Comparison of ENCODE assay signal across 2 cellular contexts in genomic region chrX:71954458-71954857, GRCh38.
TF ChIP-seq lines count a peak whose summit lies in the region.

No MANE protein-coding gene starts in this region.

TF ChIP-seq in liver, 16 proteins besides CTCF, POLR2A, EP300 and RAD21:
- TF ChIP-seq ZBTB33 (IDR thresholded peaks at IDR 0.05), result no peak
- TF ChIP-seq NR2F2 (IDR thresholded peaks at IDR 0.05), result peak; percentile 95
- TF ChIP-seq JUND (IDR thresholded peaks at IDR 0.05), result no peak
- TF ChIP-seq RXRA (IDR thresholded peaks at IDR 0.05), result no peak
- TF ChIP-seq MAX (IDR thresholded peaks at IDR 0.05), result no peak

TF ChIP-seq in HepG2, 621 proteins besides CTCF, POLR2A, EP300 and RAD21 (continued from another document):
- TF ChIP-seq ZNF574 (CRISPR knock-in tag; IDR thresholded peaks at IDR 0.05), result no peak
- TF ChIP-seq SRSF4 (IDR thresholded peaks at IDR 0.05; ENCODE audit: low read depth, low read length, poor library complexity, severe bottlenecking), result no peak
- no peak for TF ChIP-seq HNF4A (CRISPR knock-in tag; IDR thresholded peaks at IDR 0.05)
- TF ChIP-seq ZMAT5 (CRISPR knock-in tag; IDR thresholded peaks at IDR 0.05; ENCODE audit: borderline replicate concordance, low read depth), result no peak
- no peak for TF ChIP-seq MEIS2 (CRISPR knock-in tag; IDR thresholded peaks at IDR 0.05)
- TF ChIP-seq TRIM24 (CRISPR knock-in tag; IDR thresholded peaks at IDR 0.05), result no peak
- no peak for TF ChIP-seq ZKSCAN1 (IDR thresholded peaks at IDR 0.05; ENCODE audit: low read length)
- TF ChIP-seq LCORL (IDR thresholded peaks at IDR 0.05), result no peak
- no peak for TF ChIP-seq LCORL (CRISPR knock-in tag; IDR thresholded peaks at IDR 0.05)
- TF ChIP-seq SMAD3 (CRISPR knock-in tag; IDR thresholded peaks at IDR 0.05), result no peak
- no peak for TF ChIP-seq MBD4 (IDR thresholded peaks at IDR 0.05; ENCODE audit: borderline replicate concordance, low read length)
- TF ChIP-seq PHB2 (IDR thresholded peaks at IDR 0.05; ENCODE audit: partially characterized antibody), result no peak
- no peak for TF ChIP-seq ZNF891 (CRISPR knock-in tag; IDR thresholded peaks at IDR 0.05)
- no peak for TF ChIP-seq ZNF776 (CRISPR knock-in tag; IDR thresholded peaks at IDR 0.05)
- no peak for TF ChIP-seq CERS6 (CRISPR knock-in tag; IDR thresholded peaks at IDR 0.05)
